ENCODE assay signal across 20 cellular contexts in genomic region chr7:86692755-86693154, GRCh38. TPM values are rescaled to one million over a fixed set of nuclear protein-coding genes. Genes with fewer than 3 reads are reported as not detected.
A peak's percentile ranks its signal among the peaks of the same experiment; 100 is the strongest.
DNase-seq lines count a peak whose midpoint lies in the region; ATAC-seq and TF ChIP-seq lines count a peak whose summit lies in the region.
"Had no signal": no experiment of that assay in that cellular context is flagged by ENCODE, and none has a peak within 500 bp of the region (broad histone marks: within the 10 kb centered on the region; RNA-seq: fewer than 3 reads in every experiment).

No MANE protein-coding gene starts in this region.

- H3K27me3 Mint-ChIP-seq in GM23338 (ENCODE audit: insufficient read depth, low read depth, poor library complexity) = peaks cover 2% of the 10 kb centered on the region
- H3K27me3 Mint-ChIP-seq: CD4-positive, alpha-beta memory T cell; CD4-positive, CD25-positive, alpha-beta regulatory T cell; CD8-positive, alpha-beta memory T cell had no signal

- TF ChIP-seq CTCF in GM23338 (conservative IDR thresholded peaks at IDR 0.05; ENCODE audit: low read depth in 2 of 2) = no peak
- no peak for TF ChIP-seq CTCF in HCT116 (IDR thresholded peaks at IDR 0.05 in 2 of 3, conservative IDR thresholded peaks at IDR 0.05 in 1 of 3; ENCODE audit: borderline replicate concordance in 1 of 3, insufficient read depth in 1 of 3, low read depth in 2 of 3, low read length in 2 of 3)

- ATAC-seq in GM23338 (no peak), HCT116 (no peak), GM21737 (IDR thresholded peaks at IDR 0.05; ENCODE audit: unreplicated experiment) (no peak)

- no peaks in the 10 kb centered on the region for H3K9me2 ChIP-seq in GM23338 (ENCODE audit: insufficient read depth)
- no peaks in the 10 kb centered on the region for H3K9me2 ChIP-seq in HCT116 (ENCODE audit: insufficient read depth)

- H3K4me1 Mint-ChIP-seq in GM23338 = no peaks in the 10 kb centered on the region
- H3K4me1 Mint-ChIP-seq: CD14-positive monocyte; CD4-positive, alpha-beta memory T cell; CD4-positive, CD25-positive, alpha-beta regulatory T cell; CD8-positive, alpha-beta memory T cell had no signal

- H3K27ac Mint-ChIP-seq in GM23338 = no peak overlapping the region
- H3K27ac Mint-ChIP-seq: CD14-positive monocyte; CD4-positive, alpha-beta memory T cell; CD4-positive, CD25-positive, alpha-beta regulatory T cell; CD8-positive, alpha-beta memory T cell had no signal

- H3K4me2 ChIP-seq in GM23338 = no peak overlapping the region
- H3K4me2 ChIP-seq in HCT116 (ENCODE audit: low read length) = no peak overlapping the region
- H3K4me2 ChIP-seq: BLaER1 had no signal

- BruUV-seq in HCT116 (replicated peaks; lab: Mats Ljungman, UMichigan) = no TSS peak

- intact Hi-C loops in HCT116 (cut with micrococcal nuclease) = no loop called here

- no peaks in the 10 kb centered on the region for H3K36me3 Mint-ChIP-seq in GM23338 (ENCODE audit: low read depth)
- H3K36me3 Mint-ChIP-seq: CD14-positive monocyte; CD4-positive, alpha-beta memory T cell; CD4-positive, CD25-positive, alpha-beta regulatory T cell; CD8-positive, alpha-beta memory T cell had no signal

- H4K20me1 ChIP-seq in GM23338 (replicated peaks; ENCODE audit: insufficient read depth) = no peaks in the 10 kb centered on the region
- no peaks in the 10 kb centered on the region for H4K20me1 ChIP-seq in HCT116 (ENCODE audit: insufficient read depth)
- H4K20me1 ChIP-seq: BLaER1 had no signal

- TF ChIP-seq EP300 in Ishikawa (IDR thresholded peaks at IDR 0.05; ENCODE audit: borderline replicate concordance) = no peak

- RAD21 ChIA-PET in HCT116 (lab: Charles Lee; ENCODE audit: low non-redundant PET in 1 of 2, low total read pairs in 2 of 2, uncharacterized antibody in 2 of 2, unreplicated experiment in 2 of 2) = no interaction called here

- H3F3A ChIP-seq in GM23338 (replicated peaks; ENCODE audit: low read depth) = no peaks in the 10 kb centered on the region

- CTCF ChIA-PET in HCT116 (lab: Charles Lee) = no interaction called here

- no peaks in the 10 kb centered on the region for H3K4me1 ChIP-seq in GM23338 (ENCODE audit: insufficient read depth)
- H3K4me1 ChIP-seq in HCT116 (ENCODE audit: control insufficient read depth in 1 of 2, insufficient read depth in 2 of 2, low read length in 2 of 2) = no peaks in the 10 kb centered on the region
- H3K4me1 ChIP-seq: BE2C had no signal

- DNase-seq in GM23338 (ENCODE audit: low spot score) (no peak), HCT116 (ENCODE audit: low read depth, low spot score) (no peak), D341Med (ENCODE audit: low spot score) (no peak), SHP77 (lab: John Stamatoyannopoulos, UW) (no peak)
- DNase-seq: 8988T; ACHN; BE2C; C1 segment of cervical spinal cord; CD4-positive, alpha-beta memory T cell; CD4-positive, CD25-positive, alpha-beta regulatory T cell; CD8-positive, alpha-beta memory T cell; COR-L47; DMS79 treated with DMSO at 0.1 percent for 48 hours; GF-D8 had no signal

- H2AFZ ChIP-seq in GM23338 (no peak overlapping the region), HCT116 (ENCODE audit: low read depth, low read length, poor library complexity, severe bottlenecking) (no peak overlapping the region)

- POLR2A ChIA-PET in HCT116 (lab: Charles Lee) = no interaction called here

- H3K4me3 ChIP-seq in GM23338 (no peak overlapping the region), HCT116 (replicated peaks in 1 of 2; ENCODE audit: low read depth in 1 of 2, low read length in 2 of 2) (no peak overlapping the region)
- H3K4me3 ChIP-seq: BLaER1 had no signal

- no peaks in the 10 kb centered on the region for H3K9me3 Mint-ChIP-seq in GM23338
- H3K9me3 Mint-ChIP-seq: CD4-positive, alpha-beta memory T cell had no signal

- H3K36me3 ChIP-seq in GM23338 (ENCODE audit: insufficient read depth) (no peaks in the 10 kb centered on the region), HCT116 (ENCODE audit: control insufficient read depth in 1 of 2, insufficient read depth in 2 of 2, low read length in 2 of 2) (no peaks in the 10 kb centered on the region)
- H3K36me3 ChIP-seq: BE2C, BLaER1 had no signal

- H3K27ac ChIP-seq in GM23338 (ENCODE audit: low read depth) (no peak overlapping the region), HCT116 (ENCODE audit: low read depth, low read length) (no peak overlapping the region)
- H3K27ac ChIP-seq: BLaER1 had no signal

- no peaks in the 10 kb centered on the region for H3K9me3 ChIP-seq in HCT116 (ENCODE audit: control insufficient read depth in 1 of 2, insufficient read depth in 1 of 2, low read depth in 1 of 2, low read length in 2 of 2)
- H3K9me3 ChIP-seq: BE2C, BLaER1 had no signal

- H3K79me2 ChIP-seq in GM23338 (replicated peaks; ENCODE audit: insufficient read depth) (no peaks in the 10 kb centered on the region), HCT116 (ENCODE audit: insufficient read depth, low read length) (no peaks in the 10 kb centered on the region)

- no peak overlapping the region for H3K4me3 Mint-ChIP-seq in GM23338
- H3K4me3 Mint-ChIP-seq: CD14-positive monocyte; CD4-positive, alpha-beta memory T cell; CD4-positive, CD25-positive, alpha-beta regulatory T cell; CD8-positive, alpha-beta memory T cell had no signal

- no peak overlapping the region for H3K9ac ChIP-seq in HCT116 (ENCODE audit: low read length)
- H3K9ac ChIP-seq: BLaER1 had no signal

- TF ChIP-seq POLR2A in HCT116 (IDR thresholded peaks at IDR 0.05; ENCODE audit: borderline replicate concordance, extremely low read depth, insufficient read depth, insufficient read length) = no peak

- no peaks in the 10 kb centered on the region for H3K27me3 ChIP-seq in GM23338 (ENCODE audit: insufficient read depth)
- no peaks in the 10 kb centered on the region for H3K27me3 ChIP-seq in HCT116 (ENCODE audit: insufficient read depth, low read length)
- H3K27me3 ChIP-seq: BE2C, BLaER1 had no signal

- no peak for TF ChIP-seq RAD21 in HCT116 (IDR thresholded peaks at IDR 0.05; ENCODE audit: low read depth)
- TF ChIP-seq RAD21 in Ishikawa (IDR thresholded peaks at IDR 0.05; ENCODE audit: low read depth) = no peak

TF ChIP-seq in HCT116, 20 proteins besides CTCF, POLR2A, EP300 and RAD21:
- TF ChIP-seq EGR1 (IDR thresholded peaks at IDR 0.05; ENCODE audit: low read depth) = no peak
- TF ChIP-seq, protein P1, sequence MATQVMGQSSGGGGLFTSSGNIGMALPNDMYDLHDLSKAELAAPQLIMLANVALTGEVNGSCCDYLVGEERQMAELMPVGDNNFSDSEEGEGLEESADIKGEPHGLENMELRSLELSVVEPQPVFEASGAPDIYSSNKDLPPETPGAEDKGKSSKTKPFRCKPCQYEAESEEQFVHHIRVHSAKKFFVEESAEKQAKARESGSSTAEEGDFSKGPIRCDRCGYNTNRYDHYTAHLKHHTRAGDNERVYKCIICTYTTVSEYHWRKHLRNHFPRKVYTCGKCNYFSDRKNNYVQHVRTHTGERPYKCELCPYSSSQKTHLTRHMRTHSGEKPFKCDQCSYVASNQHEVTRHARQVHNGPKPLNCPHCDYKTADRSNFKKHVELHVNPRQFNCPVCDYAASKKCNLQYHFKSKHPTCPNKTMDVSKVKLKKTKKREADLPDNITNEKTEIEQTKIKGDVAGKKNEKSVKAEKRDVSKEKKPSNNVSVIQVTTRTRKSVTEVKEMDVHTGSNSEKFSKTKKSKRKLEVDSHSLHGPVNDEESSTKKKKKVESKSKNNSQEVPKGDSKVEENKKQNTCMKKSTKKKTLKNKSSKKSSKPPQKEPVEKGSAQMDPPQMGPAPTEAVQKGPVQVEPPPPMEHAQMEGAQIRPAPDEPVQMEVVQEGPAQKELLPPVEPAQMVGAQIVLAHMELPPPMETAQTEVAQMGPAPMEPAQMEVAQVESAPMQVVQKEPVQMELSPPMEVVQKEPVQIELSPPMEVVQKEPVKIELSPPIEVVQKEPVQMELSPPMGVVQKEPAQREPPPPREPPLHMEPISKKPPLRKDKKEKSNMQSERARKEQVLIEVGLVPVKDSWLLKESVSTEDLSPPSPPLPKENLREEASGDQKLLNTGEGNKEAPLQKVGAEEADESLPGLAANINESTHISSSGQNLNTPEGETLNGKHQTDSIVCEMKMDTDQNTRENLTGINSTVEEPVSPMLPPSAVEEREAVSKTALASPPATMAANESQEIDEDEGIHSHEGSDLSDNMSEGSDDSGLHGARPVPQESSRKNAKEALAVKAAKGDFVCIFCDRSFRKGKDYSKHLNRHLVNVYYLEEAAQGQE (IDR thresholded peaks at IDR 0.05; ENCODE audit: low read depth) = peak; percentile 12; the same call in 1 of the 2 replicates

TF ChIP-seq in Ishikawa, 13 proteins besides CTCF, POLR2A, EP300 and RAD21:
- no peak for TF ChIP-seq NFIC (IDR thresholded peaks at IDR 0.05)
- TF ChIP-seq, protein P1 (IDR thresholded peaks at IDR 0.05; ENCODE audit: low read depth) = peak; percentile 58

RNA-seq across cellular contexts. Expression of gene GRM3, which starts 49.0 kb away (rescaled TPM):
- total RNA-seq in GM23338 (2014; rRNA removed; shearing (Covaris generic)) = 1.9 and 3.8 TPM in 2 replicates
- polyA plus RNA-seq in GM23338 (2016; fragmentation: Nextera tagmentation; extraction: Ambion mirVana) = 0.40 and 0.79 TPM in 2 replicates
- total RNA-seq in HCT116 (2021; ENCODE audit: unreplicated experiment) = not detected
- polyA plus RNA-seq in HCT116 (2012) = 0.14 and 0.16 TPM in 2 replicates
- total RNA-seq: A673; CD4-positive, alpha-beta memory T cell; CD4-positive, CD25-positive, alpha-beta regulatory T cell; CD8-positive, alpha-beta memory T cell had no signal
- polyA plus RNA-seq: AG04450; CD14-positive monocyte; CD4-positive, alpha-beta memory T cell; CD4-positive, CD25-positive, alpha-beta regulatory T cell; CD8-positive, alpha-beta memory T cell had no signal
